In the genomic region with DNA sequence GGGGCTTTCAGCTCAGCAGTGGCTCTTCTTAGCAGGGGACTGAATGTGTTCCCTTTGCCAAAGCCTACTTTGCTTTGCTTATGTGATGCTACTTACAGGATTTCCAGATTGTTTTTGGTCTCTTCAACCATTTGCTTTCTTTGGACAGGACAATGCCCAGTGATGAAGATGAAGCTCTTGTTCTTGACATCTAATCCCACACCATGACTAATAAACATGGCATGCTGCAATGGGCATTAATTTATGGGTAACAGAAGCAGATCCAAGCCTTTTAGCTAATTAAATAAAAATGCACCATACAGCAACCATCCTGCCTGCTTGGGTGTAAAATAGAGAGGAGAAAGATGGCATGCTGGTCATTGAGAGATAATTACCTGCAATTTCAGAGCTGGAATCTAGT, we compare ENCODE assay signal across 10 cellular contexts.
DNase-seq lines count a peak whose midpoint lies in the region; ATAC-seq, FAIRE-seq and TF ChIP-seq lines count a peak whose summit lies in the region.
"Had no signal": no experiment of that assay in that cellular context is flagged by ENCODE, and none has a peak within 500 bp of the region (broad histone marks: within the 10 kb centered on the region; RNA-seq: fewer than 3 reads in every experiment).

No MANE protein-coding gene starts in this region.

- H3K4me3 Mint-ChIP-seq in activated T-helper 1 cell treated with anti-CD3 and anti-CD28 coated beads, Interleukin-12 subunit alpha, Interleukin-12 subunit beta, Interleukin-2, Interleukin-4 antibody, amounts not matched to agents 30 ng/mL and 10 ng/mL and 1 ng/mL, durations not matched to agents 14 hours and 24 hours and 36 hours, result no peak overlapping the region

- intact Hi-C loops in activated T-helper 1 cell treated with anti-CD3 and anti-CD28 coated beads, Interleukin-12 subunit alpha, Interleukin-12 subunit beta, Interleukin-2, Interleukin-4 antibody, amounts not matched to agents 30 ng/mL and 10 ng/mL and 1 ng/mL, durations not matched to agents 14 hours and 24 hours and 36 hours (cut with micrococcal nuclease), result loop anchor here (5.0 kb wide), 1 partner anchor 801 kb away; no protein-coding TSS in a partner anchor

- no peaks in the 10 kb centered on the region for H3K27me3 Mint-ChIP-seq in activated T-helper 1 cell treated with anti-CD3 and anti-CD28 coated beads, Interleukin-12 subunit alpha, Interleukin-12 subunit beta, Interleukin-2, Interleukin-4 antibody, amounts not matched to agents 30 ng/mL and 10 ng/mL and 1 ng/mL, durations not matched to agents 14 hours and 24 hours and 36 hours (ENCODE audit: insufficient read depth)

- H3K9me3 Mint-ChIP-seq in activated T-helper 1 cell treated with anti-CD3 and anti-CD28 coated beads, Interleukin-12 subunit alpha, Interleukin-12 subunit beta, Interleukin-2, Interleukin-4 antibody, amounts not matched to agents 30 ng/mL and 10 ng/mL and 1 ng/mL, durations not matched to agents 14 hours and 24 hours and 36 hours, result no peaks in the 10 kb centered on the region

- no peak overlapping the region for H3K4me3 ChIP-seq in AG10803 (ENCODE audit: low read length)

- no peak for TF ChIP-seq CTCF in AG10803 (conservative IDR thresholded peaks at IDR 0.05; ENCODE audit: low read length)

- ATAC-seq in HG03432 (IDR thresholded peaks at IDR 0.05; ENCODE audit: unreplicated experiment), result no peak

- H3K36me3 Mint-ChIP-seq in activated T-helper 1 cell treated with anti-CD3 and anti-CD28 coated beads, Interleukin-12 subunit alpha, Interleukin-12 subunit beta, Interleukin-2, Interleukin-4 antibody, amounts not matched to agents 30 ng/mL and 10 ng/mL and 1 ng/mL, durations not matched to agents 14 hours and 24 hours and 36 hours (ENCODE audit: low read depth), result no peaks in the 10 kb centered on the region

- peak; percentile 60 for FAIRE-seq in HTR-8/SVneo (lab: Jason Lieb, UNC)
- no peak for FAIRE-seq in frontal cortex (lab: Jason Lieb, UNC)

- H3K4me1 Mint-ChIP-seq in activated T-helper 1 cell treated with anti-CD3 and anti-CD28 coated beads, Interleukin-12 subunit alpha, Interleukin-12 subunit beta, Interleukin-2, Interleukin-4 antibody, amounts not matched to agents 30 ng/mL and 10 ng/mL and 1 ng/mL, durations not matched to agents 14 hours and 24 hours and 36 hours (ENCODE audit: low read depth), result peaks cover 61% of the 10 kb centered on the region

- peak overlapping the region; percentile 88 for H3K27ac Mint-ChIP-seq in activated T-helper 1 cell treated with anti-CD3 and anti-CD28 coated beads, Interleukin-12 subunit alpha, Interleukin-12 subunit beta, Interleukin-2, Interleukin-4 antibody, amounts not matched to agents 30 ng/mL and 10 ng/mL and 1 ng/mL, durations not matched to agents 14 hours and 24 hours and 36 hours

- DNase-seq in AG10803 (ENCODE audit: low read depth) (peak; percentile 60), HTR-8/SVneo (ENCODE audit: insufficient read length, low spot score) (no peak), kidney glomerular epithelial cell (lab: John Stamatoyannopoulos, UW) (peak; percentile 86), HUDEP-2 (lab: John Stamatoyannopoulos, UW; ENCODE audit: unreplicated experiment in 76 of 76) (no peak), DMS53 treated with DMSO at 0.1 percent for 48 hours (lab: John Stamatoyannopoulos, UW; ENCODE audit: unreplicated experiment) (no peak), frontal cortex (ENCODE audit: low spot score in 2 of 2) (no peak)
- no peak for DNase-seq in activated T-helper 1 cell treated with anti-CD3 and anti-CD28 coated beads, Interleukin-12 subunit alpha, Interleukin-12 subunit beta, Interleukin-2, Interleukin-4 antibody, amounts not matched to agents 30 ng/mL and 10 ng/mL and 1 ng/mL, durations not matched to agents 14 hours and 24 hours and 36 hours (ENCODE audit: low spot score)
- DNase-seq: NCI-H1092 treated with DMSO at 0.1 percent for 48 hours; NK-92 treated with Interleukin-12 subunit alpha and Interleukin-12 subunit beta, amount 100 ng/mL, for 24 hours had no signal

Comparison
In these comparisons a context has a peak if more than half of its experiments do, and no peak if none do; other contexts are left out.
1. DNase-seq: peak in AG10803 (single experiment) and kidney glomerular epithelial cell (single experiment); none in HTR-8/SVneo (single experiment), activated T-helper 1 cell treated with anti-CD3 and anti-CD28 coated beads, Interleukin-12 subunit alpha, Interleukin-12 subunit beta, Interleukin-2, Interleukin-4 antibody, amounts not matched to agents 30 ng/mL and 10 ng/mL and 1 ng/mL, durations not matched to agents 14 hours and 24 hours and 36 hours (single experiment), HUDEP-2 (0 of 76), DMS53 treated with DMSO at 0.1 percent for 48 hours (single experiment) and frontal cortex (0 of 2).